Comparison of ENCODE assay signal across 14 cellular contexts in genomic region chr16:14132696-14133048, GRCh38.
DNase-seq lines count a peak whose midpoint lies in the region; ATAC-seq, FAIRE-seq and TF ChIP-seq lines count a peak whose summit lies in the region.
"Had no signal": no experiment of that assay in that cellular context is flagged by ENCODE, and none has a peak within 500 bp of the region (broad histone marks: within the 10 kb centered on the region; RNA-seq: fewer than 3 reads in every experiment).

No MANE protein-coding gene starts in this region.

- RAD21 ChIA-PET in GM12878 (lab: Charles Lee; ENCODE audit: unreplicated experiment), result interaction anchor here (0.8 kb wide), 2 partner anchors 11 to 30 kb away, joined by 3 to 4 read pairs; no protein-coding TSS in a partner anchor

- H3F3A ChIP-seq in smooth muscle cell (ENCODE audit: low read depth), result no peaks in the 10 kb centered on the region

- H3K9ac ChIP-seq in GM12878 (ENCODE audit: control insufficient read depth, insufficient read depth, low read length), result no peak overlapping the region
- H3K9ac ChIP-seq in smooth muscle cell (ENCODE audit: low read depth), result peak overlapping the region; percentile 64

- H3K36me3 ChIP-seq in GM12878 (ENCODE audit: control insufficient read depth in 2 of 2, insufficient read depth in 2 of 2, low read length in 1 of 2) (no peaks in the 10 kb centered on the region; a peak in 1 of 4 replicates), smooth muscle cell (ENCODE audit: low read depth) (no peaks in the 10 kb centered on the region), SJCRH30 (no peaks in the 10 kb centered on the region), gastroesophageal sphincter (no peaks in the 10 kb centered on the region)
- H3K36me3 ChIP-seq: neutrophil had no signal

- FAIRE-seq in GM12878 (lab: Jason Lieb, UNC), result peak; percentile 56
- FAIRE-seq: GM12892 had no signal

- TF ChIP-seq POLR2A in GM12878 (IDR thresholded peaks at IDR 0.05; ENCODE audit: low read depth, low read length) (no peak), gastroesophageal sphincter (IDR thresholded peaks at IDR 0.05) (no peak)

- POLR2A ChIA-PET in GM12878 (lab: Charles Lee), result interaction anchor here (0.7 kb wide), 1 partner anchor 11 kb away, joined by 3 read pairs; no protein-coding TSS in a partner anchor

- no peaks in the 10 kb centered on the region for H3K27me3 ChIP-seq in GM12878 (replicated peaks in 1 of 2; ENCODE audit: control insufficient read depth in 2 of 2, insufficient read depth in 2 of 2, low read length in 1 of 2)
- H3K27me3 ChIP-seq in smooth muscle cell (ENCODE audit: low read depth), result no peaks in the 10 kb centered on the region
- no peaks in the 10 kb centered on the region for H3K27me3 ChIP-seq in SJCRH30
- no peaks in the 10 kb centered on the region for H3K27me3 ChIP-seq in gastroesophageal sphincter
- H3K27me3 ChIP-seq: neutrophil had no signal

- DNase-seq in GM12878 (ENCODE audit: low read depth, low spot score) (no peak), smooth muscle cell (lab: John Stamatoyannopoulos, UW; ENCODE audit: unreplicated experiment) (no peak), SJCRH30 (no peak), retina (no peak)
- DNase-seq: activated CD4-positive, alpha-beta memory T cell treated with anti-CD3 and anti-CD28 coated beads for 36 hours; activated naive CD4-positive, alpha-beta T cell treated with anti-CD3 and anti-CD28 coated beads, Interleukin-2, amount 50 U/mL, for 16 hours; cortex of kidney; NCI-H1105 treated with DMSO at 0.1 percent for 48 hours had no signal

- SMC1A ChIA-PET in GM12878 (lab: Charles Lee; ENCODE audit: uncharacterized antibody, unreplicated experiment), result interaction anchor here (0.6 to 0.9 kb wide), 2 partner anchors 13 to 1105 kb away, joined by 3 read pairs; no protein-coding TSS in a partner anchor

- TF ChIP-seq RAD21 in GM12878 (IDR thresholded peaks at IDR 0.05; ENCODE audit: insufficient read depth, low read depth, low read length), result no peak

- H3K4me2 ChIP-seq in GM12878 (ENCODE audit: control insufficient read depth, insufficient read depth) (no peak overlapping the region), smooth muscle cell (peak overlapping the region; percentile 50)

- H3K27ac ChIP-seq in GM12878 (ENCODE audit: control insufficient read depth, insufficient read depth), result no peak overlapping the region
- peak overlapping the region; percentile 83 for H3K27ac ChIP-seq in smooth muscle cell (ENCODE audit: low read depth)
- H3K27ac ChIP-seq in SJCRH30, result no peak overlapping the region
- H3K27ac ChIP-seq in gastroesophageal sphincter, result no peak overlapping the region
- H3K27ac ChIP-seq: neutrophil had no signal

- no peaks in the 10 kb centered on the region for H4K20me1 ChIP-seq in GM12878 (ENCODE audit: control insufficient read depth, insufficient read depth)
- peaks cover 30% of the 10 kb centered on the region for H4K20me1 ChIP-seq in smooth muscle cell (ENCODE audit: low read depth)

- H3K79me2 ChIP-seq in GM12878 (ENCODE audit: control insufficient read depth, insufficient read depth, low read length), result no peaks in the 10 kb centered on the region
- H3K79me2 ChIP-seq in smooth muscle cell (ENCODE audit: low read depth), result peaks cover 42% of the 10 kb centered on the region

- intact Hi-C loops in GM12878 (cut with micrococcal nuclease; ENCODE audit: unreplicated experiment), result no loop called here

- no peaks in the 10 kb centered on the region; the same call in 1 of the 3 replicates for H3K9me3 ChIP-seq in GM12878 (replicated peaks; ENCODE audit: control insufficient read depth, insufficient read depth, low read length)
- H3K9me3 ChIP-seq in smooth muscle cell (replicated peaks; ENCODE audit: low read depth), result no peaks in the 10 kb centered on the region
- H3K9me3 ChIP-seq in SJCRH30 (replicated peaks), result no peaks in the 10 kb centered on the region
- H3K9me3 ChIP-seq in gastroesophageal sphincter, result no peaks in the 10 kb centered on the region
- H3K9me3 ChIP-seq: neutrophil had no signal

- H3K4me1 ChIP-seq in GM12878 (ENCODE audit: control insufficient read depth, insufficient read depth, low read length), result no peaks in the 10 kb centered on the region; the same call in 1 of the 2 replicates
- peaks cover 15% of the 10 kb centered on the region for H3K4me1 ChIP-seq in smooth muscle cell (ENCODE audit: low read depth)
- no peaks in the 10 kb centered on the region for H3K4me1 ChIP-seq in SJCRH30
- H3K4me1 ChIP-seq in gastroesophageal sphincter, result peaks cover 3 to 31% (median 5%) of the 10 kb centered on the region in 3 donors

- CTCF ChIA-PET in GM12878 (lab: Yijun Ruan, JAX), result interaction anchor here (0.7 kb wide), 1 partner anchor 209 kb away, joined by 3 read pairs; no protein-coding TSS in a partner anchor

- no peak overlapping the region for H2AFZ ChIP-seq in GM12878 (ENCODE audit: control insufficient read depth, low read depth, low read length)
- no peak overlapping the region for H2AFZ ChIP-seq in smooth muscle cell (ENCODE audit: low read depth)

- in situ Hi-C loops in GM12878 (cut with MboI), result no loop called here

- no peak; a peak in 1 of 4 replicates for TF ChIP-seq EP300 in GM12878 (IDR thresholded peaks at IDR 0.05; ENCODE audit: borderline replicate concordance in 1 of 2, control insufficient read depth in 1 of 2, low read depth in 2 of 2, low read length in 2 of 2)
- no peak for TF ChIP-seq EP300 in gastroesophageal sphincter (IDR thresholded peaks at IDR 0.05)

- 72% methylated on average over 4 of the region's 4 CpGs for WGBS in GM12878 (ENCODE audit: insufficient coverage, insufficient replicate concordance, low lambda C conversion rate, missing lambda C conversion rate)
- 73% methylated on average over 4 of the region's 4 CpGs for WGBS in smooth muscle cell (ENCODE audit: low lambda C conversion rate)
- WGBS in gastroesophageal sphincter (ENCODE audit: low coverage in 1 of 2), 2 donors, result 80 to 85% methylated on average over 4 of the region's 4 CpGs

- BruUV-seq in GM12878 (replicated peaks; lab: Mats Ljungman, UMichigan), result no TSS peak

- no peak overlapping the region for H3K4me3 ChIP-seq in GM12878
- H3K4me3 ChIP-seq in smooth muscle cell, result no peak overlapping the region
- H3K4me3 ChIP-seq in SJCRH30, result no peak overlapping the region
- H3K4me3 ChIP-seq in gastroesophageal sphincter, result no peak overlapping the region

- TF ChIP-seq CTCF in GM12878 (IDR thresholded peaks at IDR 0.05 in 2 of 3, conservative IDR thresholded peaks at IDR 0.05 in 1 of 3; ENCODE audit: control insufficient read depth in 2 of 3, extremely low read depth in 1 of 3, insufficient read depth in 1 of 3, low read depth in 3 of 3, low read length in 3 of 3) (no peak), smooth muscle cell (IDR thresholded peaks at IDR 0.05; ENCODE audit: borderline replicate concordance, insufficient read depth, poor library complexity, severe bottlenecking) (no peak), gastroesophageal sphincter (IDR thresholded peaks at IDR 0.05) (no peak)

- ATAC-seq in GM18907 (IDR thresholded peaks at IDR 0.05; ENCODE audit: unreplicated experiment), result peak; percentile 78
- ATAC-seq in HG02759 (IDR thresholded peaks at IDR 0.05; ENCODE audit: unreplicated experiment), result peak; percentile 65
- peak; percentile 88 for ATAC-seq in GM12878
- ATAC-seq in gastroesophageal sphincter, result no peak
- ATAC-seq: HCT116 had no signal

TF ChIP-seq in GM12878, 131 proteins besides CTCF, POLR2A, EP300 and RAD21 (continues in another document):
- no peak for TF ChIP-seq TCF3 (IDR thresholded peaks at IDR 0.05; ENCODE audit: borderline replicate concordance, insufficient read depth, low read depth, low read length)
- TF ChIP-seq JUND (IDR thresholded peaks at IDR 0.05; ENCODE audit: low read depth, low read length), result peak; percentile 62; the same call in 1 of the 2 replicates
- no peak for TF ChIP-seq SUPT20H (IDR thresholded peaks at IDR 0.05; ENCODE audit: borderline replicate concordance, control insufficient read depth, low read depth, low read length)
- TF ChIP-seq PKNOX1 (IDR thresholded peaks at IDR 0.05), result no peak
- TF ChIP-seq FOXM1 (IDR thresholded peaks at IDR 0.05; ENCODE audit: low read depth, low read length), result no peak
- TF ChIP-seq NKRF (conservative IDR thresholded peaks at IDR 0.05), result no peak
